ENCODE assay signal across 13 cellular contexts in genomic region chr2:205695460-205695979, GRCh38. TPM values are rescaled to one million over a fixed set of nuclear protein-coding genes. Genes with fewer than 3 reads are reported as not detected.
A peak's percentile ranks its signal among the peaks of the same experiment; 100 is the strongest.
DNase-seq lines count a peak whose midpoint lies in the region; TF ChIP-seq lines count a peak whose summit lies in the region.
"Had no signal": no experiment of that assay in that cellular context is flagged by ENCODE, and none has a peak within 500 bp of the region (broad histone marks: within the 10 kb centered on the region; RNA-seq: fewer than 3 reads in every experiment).

No MANE protein-coding gene starts in this region.

- in situ Hi-C loops in transverse colon (cut with MboI; ENCODE audit: low pct_ligation_motif_present in 1 of 4, low pct_unique_long_range_greater_than_20kb in 1 of 4, low sequenced_read_pairs in 3 of 4) = no loop called here

- peak overlapping the region; percentile 85 for H3K27ac ChIP-seq in muscle layer of colon (ENCODE audit: low read depth, low read length)
- peak overlapping the region; percentile 44 to 95 (median 87) for H3K27ac ChIP-seq in transverse colon
- H3K27ac ChIP-seq: testis had no signal

- H3K9me3 ChIP-seq in muscle layer of colon (ENCODE audit: low read length) (no peaks in the 10 kb centered on the region), transverse colon (no peaks in the 10 kb centered on the region)
- H3K9me3 ChIP-seq: mucosa of descending colon, testis had no signal

- no peak overlapping the region for H3K27ac Mint-ChIP-seq in endothelial cell (ENCODE audit: unreplicated experiment)
- H3K27ac Mint-ChIP-seq: immature natural killer cell had no signal

- no peaks in the 10 kb centered on the region for H3K9me3 Mint-ChIP-seq in endothelial cell (ENCODE audit: unreplicated experiment)

- TF ChIP-seq CTCF in transverse colon (IDR thresholded peaks at IDR 0.05) = no peak
- TF ChIP-seq CTCF in endothelial cell (IDR thresholded peaks at IDR 0.05; ENCODE audit: unreplicated experiment) = no peak

- intact Hi-C loops in transverse colon (cut with DNase I; ENCODE audit: low total_unique reads) = no loop called here

- no peak for TF ChIP-seq EP300 in transverse colon (IDR thresholded peaks at IDR 0.05; ENCODE audit: low read depth)

- TF ChIP-seq POLR2A in transverse colon (IDR thresholded peaks at IDR 0.05) = no peak

- H3K4me1 ChIP-seq in muscle layer of colon (ENCODE audit: insufficient read depth, low read length) = peaks cover 98% of the 10 kb centered on the region
- peaks cover 13 to 70% (median 38%) of the 10 kb centered on the region in 4 donors for H3K4me1 ChIP-seq in transverse colon

- H3K4me3 Mint-ChIP-seq in endothelial cell (ENCODE audit: unreplicated experiment) = no peak overlapping the region
- H3K4me3 Mint-ChIP-seq: immature natural killer cell had no signal

- peak overlapping the region in 1 of 2 donors; percentile 20 for H3K4me3 ChIP-seq in muscle layer of colon (ENCODE audit: low read depth in 1 of 2, low read length in 2 of 2)
- no peak overlapping the region for H3K4me3 ChIP-seq in transverse colon
- H3K4me3 ChIP-seq: mucosa of descending colon, testis had no signal

- DNase-seq in HT1080 (ENCODE audit: low read depth) = peak; percentile 85
- DNase-seq in astrocyte of the hippocampus (ENCODE audit: low read depth, low spot score) = peak; percentile 81
- DNase-seq in transverse colon = no peak
- DNase-seq in endothelial cell (ENCODE audit: low spot score) = no peak
- DNase-seq in SW480 (ENCODE audit: low spot score) = no peak
- DNase-seq in NCI-H1436 treated with DMSO at 0.1 percent for 48 hours (lab: John Stamatoyannopoulos, UW) = no peak
- DNase-seq: activated CD4-positive, alpha-beta T cell treated with anti-CD3 and anti-CD28 coated beads, Interleukin-2, amount 50 U/mL, for 48 hours; cerebellar nuclear complex; erythroblast; immature natural killer cell; mucosa of descending colon; testis had no signal

- H3K4me1 Mint-ChIP-seq in endothelial cell (ENCODE audit: unreplicated experiment) = peaks cover 63% of the 10 kb centered on the region
- H3K4me1 Mint-ChIP-seq: immature natural killer cell had no signal

- peaks cover 31% of the 10 kb centered on the region for H3K36me3 Mint-ChIP-seq in endothelial cell (ENCODE audit: low read depth, unreplicated experiment)
- H3K36me3 Mint-ChIP-seq: immature natural killer cell had no signal

- H3K9ac ChIP-seq in muscle layer of colon (ENCODE audit: low read length) = no peak overlapping the region

- H3K27me3 Mint-ChIP-seq in endothelial cell (ENCODE audit: unreplicated experiment) = peaks cover 1% of the 10 kb centered on the region

- peaks cover 41% of the 10 kb centered on the region for H3K36me3 ChIP-seq in muscle layer of colon (ENCODE audit: insufficient read depth, low read length)
- no peaks in the 10 kb centered on the region for H3K36me3 ChIP-seq in transverse colon

- H3K27me3 ChIP-seq in muscle layer of colon (ENCODE audit: control insufficient read depth in 1 of 2, insufficient read depth in 2 of 2, low read length in 2 of 2) (no peaks in the 10 kb centered on the region), transverse colon (no peaks in the 10 kb centered on the region)
- H3K27me3 ChIP-seq: testis had no signal

- WGBS in transverse colon (ENCODE audit: low coverage in 1 of 2), 2 donors = 57 to 73% methylated on average over 1 to 3 of the region's 3 CpGs

RNA-seq across cellular contexts. Expression of gene NRP2, which starts 13.2 kb away (rescaled TPM):
- total RNA-seq in HT1080 (2014; rRNA removed; shearing (Covaris generic)) = 62.1 and 62.4 TPM in 2 replicates
- polyA plus RNA-seq in HT1080 (2015; cell fraction: cytosol; rRNA removed) = 53.2 and 62.4 TPM in 2 replicates
- 229 and 301 TPM in 2 replicates for polyA plus RNA-seq in HT1080 (2015; cell fraction: nucleus; rRNA removed)
- total RNA-seq in transverse colon = 100 to 1,000 TPM in 1 of 4 donors, 10 to 100 TPM in 3; 35.1 to 146 (median 63.9) TPM
- 258 TPM for total RNA-seq in endothelial cell (ENCODE audit: unreplicated experiment)
- polyA plus RNA-seq: immature natural killer cell had no signal

Comparison
In these comparisons a context has a peak if more than half of its experiments do, and no peak if none do; other contexts are left out.
1. DNase-seq: peak in HT1080 (single experiment) and astrocyte of the hippocampus (single experiment); none in transverse colon (single experiment), endothelial cell (single experiment), SW480 (single experiment) and NCI-H1436 treated with DMSO at 0.1 percent for 48 hours (single experiment).